Comparison of ENCODE assay signal across 22 cellular contexts in genomic region chr12:106093246-106093645, GRCh38. TPM values are rescaled to one million over a fixed set of nuclear protein-coding genes. Genes with fewer than 3 reads are reported as not detected.
DNase-seq lines count a peak whose midpoint lies in the region; ATAC-seq and TF ChIP-seq lines count a peak whose summit lies in the region.
"Had no signal": no experiment of that assay in that cellular context is flagged by ENCODE, and none has a peak within 500 bp of the region (broad histone marks: within the 10 kb centered on the region; RNA-seq: fewer than 3 reads in every experiment).

No MANE protein-coding gene starts in this region.

- H3K4me1 ChIP-seq in heart left ventricle = peaks cover 8 to 100% (median 76%) of the 10 kb centered on the region in 12 donors
- H3K4me1 ChIP-seq in right atrium auricular region = peaks cover 0 to 79% of the 10 kb centered on the region in 2 donors
- H3K4me1 ChIP-seq in mesenchymal stem cell (ENCODE audit: control insufficient read depth, insufficient read depth, low read depth, low read length) = peaks cover 22% of the 10 kb centered on the region
- H3K4me1 ChIP-seq in upper lobe of right lung = peaks cover 44% of the 10 kb centered on the region

- no peaks in the 10 kb centered on the region for H3K27me3 Mint-ChIP-seq in brain

- H3K4me1 Mint-ChIP-seq in brain = peaks cover 48% of the 10 kb centered on the region
- H3K4me1 Mint-ChIP-seq: CD14-positive monocyte had no signal

- no peak overlapping the region for H2AK5ac ChIP-seq in mesenchymal stem cell (ENCODE audit: low read length, severe bottlenecking)

- H3K4me3 Mint-ChIP-seq in brain = no peak overlapping the region
- H3K4me3 Mint-ChIP-seq: CD14-positive monocyte; T-helper 1 cell treated with Interleukin-12 subunit alpha and Interleukin-12 subunit beta and Interleukin-4 antibody, amounts not matched to agents 30 μg/mL and 1 μg/mL, for 36 hours had no signal

- H3K18ac ChIP-seq in mesenchymal stem cell (ENCODE audit: low read depth in 1 of 2, low read length in 2 of 2) = no peak overlapping the region

- H3K4ac ChIP-seq in mesenchymal stem cell (ENCODE audit: low read depth in 1 of 2, low read length in 2 of 2) = peak overlapping the region in 1 of 2 experiments; percentile 42

- H2BK120ac ChIP-seq in mesenchymal stem cell (ENCODE audit: low read depth, low read length) = no peak overlapping the region

- H4K8ac ChIP-seq in mesenchymal stem cell (ENCODE audit: low read length) = no peak overlapping the region

- no peak overlapping the region for H2BK15ac ChIP-seq in mesenchymal stem cell (ENCODE audit: low read depth, poor library complexity, severe bottlenecking)

- no peak for TF ChIP-seq POLR2A in heart left ventricle (IDR thresholded peaks at IDR 0.05)

- H3K27ac Mint-ChIP-seq in brain = peak overlapping the region; percentile 6 to 79 (median 37)
- H3K27ac Mint-ChIP-seq: T-helper 1 cell treated with Interleukin-12 subunit alpha and Interleukin-12 subunit beta and Interleukin-4 antibody, amounts not matched to agents 30 μg/mL and 1 μg/mL, for 36 hours had no signal

- H4K91ac ChIP-seq in mesenchymal stem cell (ENCODE audit: low read length) = no peak overlapping the region

- H3K79me1 ChIP-seq in mesenchymal stem cell (replicated peaks; ENCODE audit: low read length, poor library complexity, severe bottlenecking) = peaks cover 38% of the 10 kb centered on the region

- H3K27me3 ChIP-seq in heart left ventricle (no peaks in the 10 kb centered on the region), right atrium auricular region (no peaks in the 10 kb centered on the region), mesenchymal stem cell (ENCODE audit: control insufficient read depth in 1 of 2, insufficient read depth in 1 of 2, low read length in 2 of 2) (no peaks in the 10 kb centered on the region), upper lobe of right lung (no peaks in the 10 kb centered on the region)
- H3K27me3 ChIP-seq: adrenal gland, MG63 had no signal

- no peak overlapping the region for H2BK12ac ChIP-seq in mesenchymal stem cell (ENCODE audit: low read length in 2 of 2)

- intact Hi-C loops in heart left ventricle (cut with DNase I) = loop anchor here in 3 of 10 donors (5.0 kb wide), 2 partner anchors 34 to 44 kb away; partner anchors contain the start of gene NUAK1 (in 2 of the 3)
- intact Hi-C loops in upper lobe of right lung (cut with DNase I) = no loop called here

- no peak overlapping the region for H3K9ac ChIP-seq in mesenchymal stem cell (ENCODE audit: low read length)

- no peak overlapping the region for H3K14ac ChIP-seq in mesenchymal stem cell (ENCODE audit: low read length in 2 of 2)

- no peak overlapping the region for H3K23ac ChIP-seq in mesenchymal stem cell (ENCODE audit: low read length in 2 of 2)

- H3K36me3 Mint-ChIP-seq in brain = peaks cover 42% of the 10 kb centered on the region
- H3K36me3 Mint-ChIP-seq: CD14-positive monocyte had no signal

- H3K36me3 ChIP-seq in heart left ventricle = peaks cover 0 to 13% (median 0%) of the 10 kb centered on the region in 9 donors
- no peaks in the 10 kb centered on the region for H3K36me3 ChIP-seq in right atrium auricular region
- peaks cover 0 to 17% of the 10 kb centered on the region in 2 experiments for H3K36me3 ChIP-seq in mesenchymal stem cell (ENCODE audit: control insufficient read depth in 1 of 2, insufficient read depth in 2 of 2, low read depth in 1 of 2, low read length in 2 of 2)
- H3K36me3 ChIP-seq in upper lobe of right lung = no peaks in the 10 kb centered on the region
- H3K36me3 ChIP-seq: adrenal gland, MG63 had no signal

- H3K9me3 ChIP-seq in heart left ventricle = no peaks in the 10 kb centered on the region
- no peaks in the 10 kb centered on the region for H3K9me3 ChIP-seq in right atrium auricular region
- no peaks in the 10 kb centered on the region for H3K9me3 ChIP-seq in mesenchymal stem cell (ENCODE audit: control insufficient read depth, low read length)
- no peaks in the 10 kb centered on the region for H3K9me3 ChIP-seq in upper lobe of right lung
- H3K9me3 ChIP-seq: adrenal gland, MG63 had no signal

- no peak overlapping the region for H2BK5ac ChIP-seq in mesenchymal stem cell (ENCODE audit: low read depth, low read length, poor library complexity, severe bottlenecking)

- WGBS in heart left ventricle, 4 donors = 72 to 80% (median 77%) methylated on average over 6 of the region's 6 CpGs
- 81% methylated on average over 6 of the region's 6 CpGs for WGBS in mesenchymal stem cell

- H3K4me2 ChIP-seq in mesenchymal stem cell (ENCODE audit: low read length, poor library complexity, severe bottlenecking) = no peak overlapping the region

- no peak for TF ChIP-seq CTCF in heart left ventricle (IDR thresholded peaks at IDR 0.05)
- TF ChIP-seq CTCF in right atrium auricular region (IDR thresholded peaks at IDR 0.05) = no peak
- no peak for TF ChIP-seq CTCF in brain (conservative IDR thresholded peaks at IDR 0.05)
- no peak for TF ChIP-seq CTCF in upper lobe of right lung (IDR thresholded peaks at IDR 0.05)

- DNase-seq in heart left ventricle (no peak), right atrium auricular region (ENCODE audit: low spot score) (no peak), mesenchymal stem cell (peak; percentile 63), upper lobe of right lung (no peak), SIG-M5 treated with dmso at 0.1 percent for 504 hours (lab: John Stamatoyannopoulos, UW; ENCODE audit: unreplicated experiment) (no peak), COLO829 (ENCODE audit: low spot score) (no peak), AG08395 (ENCODE audit: low spot score) (no peak)
- DNase-seq: activated CD4-positive, alpha-beta T cell treated with anti-CD3 and anti-CD28 coated beads, Interleukin-2, amount 50 U/mL, for 1 hour; activated CD8-positive, alpha-beta memory T cell treated with anti-CD3 and anti-CD28 coated beads, Interleukin-2, amount 50 U/mL, for 48 hours; activated effector memory CD4-positive, alpha-beta T cell treated with anti-CD3 and anti-CD28 coated beads, Interleukin-2, amount 50 U/mL, for 16 hours; adrenal gland; left ventricle myocardium superior; MG63; NCI-H1436; NCI-H774; OCI-M1; retina; SIG-M5; stimulated activated CD4-positive, alpha-beta T cell treated with anti-CD3 and anti-CD28 coated beads, Interleukin-12 subunit alpha, Interleukin-12 subunit beta, amount 100 ng/mL, for 4 hours had no signal

- H3K27ac ChIP-seq in heart left ventricle = peak overlapping the region in 9 of 12 donors; percentile 1 to 91 (median 81)
- no peak overlapping the region for H3K27ac ChIP-seq in right atrium auricular region
- no peak overlapping the region for H3K27ac ChIP-seq in mesenchymal stem cell (ENCODE audit: low read length, poor library complexity, severe bottlenecking)
- H3K27ac ChIP-seq in upper lobe of right lung = peak overlapping the region; percentile 11

- no peak for ATAC-seq in heart left ventricle
- no peak for ATAC-seq in upper lobe of right lung
- ATAC-seq: left ventricle myocardium superior had no signal

- H3K4me3 ChIP-seq in heart left ventricle (no peak overlapping the region), right atrium auricular region (no peak overlapping the region), mesenchymal stem cell (ENCODE audit: insufficient read depth in 1 of 2, low read depth in 1 of 2, low read length in 2 of 2) (no peak overlapping the region), upper lobe of right lung (no peak overlapping the region)
- H3K4me3 ChIP-seq: adrenal gland, MG63 had no signal

- H2AFZ ChIP-seq in mesenchymal stem cell (ENCODE audit: low read depth, low read length) = no peak overlapping the region

- H3K9me3 Mint-ChIP-seq in brain = peaks cover 0 to 3% (median 0%) of the 10 kb centered on the region in 5 experiments
- H3K9me3 Mint-ChIP-seq: T-helper 1 cell treated with Interleukin-12 subunit alpha and Interleukin-12 subunit beta and Interleukin-4 antibody, amounts not matched to agents 30 μg/mL and 1 μg/mL, for 36 hours had no signal

RNA-seq across cellular contexts. Expression of gene NUAK1, which starts 45.5 kb away (rescaled TPM):
- total RNA-seq in heart left ventricle = 10 to 100 TPM; 34.7 to 50.7 (median 39.8) TPM
- polyA plus RNA-seq in heart left ventricle = 10 to 100 TPM; 10.5 to 21.5 TPM
- 10 to 100 TPM; 16.9 to 30.1 TPM for total RNA-seq in right atrium auricular region
- polyA plus RNA-seq in brain (ENCODE audit: insufficient read depth, low read depth, low replicate concordance) = 11.5 TPM
- 8.2 TPM for polyA plus RNA-seq in mesenchymal stem cell (2013, experiment 1 of 2)
- 7.9 TPM for polyA plus RNA-seq in mesenchymal stem cell (2013, experiment 2 of 2)
- total RNA-seq in upper lobe of right lung = 40.8 TPM
- polyA plus RNA-seq: CD14-positive monocyte had no signal

Comparison
In these comparisons a context has a peak if more than half of its experiments do, and no peak if none do; other contexts are left out.
1. H3K27ac ChIP-seq: peak in heart left ventricle (9 of 12) and upper lobe of right lung (single experiment); none in right atrium auricular region (0 of 2) and mesenchymal stem cell (single experiment).